In the genomic region with DNA sequence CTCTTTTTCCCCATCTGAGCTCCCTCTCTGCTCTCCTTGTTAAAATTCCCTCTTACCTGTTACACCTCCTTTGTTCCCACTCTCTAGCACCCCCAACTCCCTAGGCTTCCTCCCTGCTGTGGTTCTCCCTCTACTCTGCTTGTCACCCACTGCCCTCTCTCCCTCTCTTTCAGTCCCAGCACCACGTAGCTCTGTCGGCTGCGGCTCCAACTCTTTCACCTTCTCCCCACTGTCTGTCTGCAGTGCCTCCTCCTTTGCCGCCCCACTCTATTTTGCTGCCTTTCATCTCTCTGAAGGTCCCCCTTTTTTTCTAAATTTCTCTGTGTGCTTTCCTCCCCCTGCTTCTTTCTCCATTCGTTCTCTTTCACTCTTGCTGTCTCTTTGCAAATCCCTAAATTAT, we compare ENCODE assay signal across 8 cellular contexts. TPM values are rescaled to one million over a fixed set of nuclear protein-coding genes. Genes with fewer than 3 reads are reported as not detected.
DNase-seq lines count a peak whose midpoint lies in the region; ATAC-seq, FAIRE-seq and TF ChIP-seq lines count a peak whose summit lies in the region.

No MANE protein-coding gene starts in this region.

- H3K4me1 ChIP-seq in RWPE2 (ENCODE audit: insufficient read depth, poor library complexity, severe bottlenecking), result no peaks in the 10 kb centered on the region
- no peaks in the 10 kb centered on the region for H3K4me1 ChIP-seq in esophagus (ENCODE audit: control insufficient read depth in 2 of 2, insufficient read depth in 2 of 2, low read length in 1 of 2)
- H3K4me1 ChIP-seq in pancreas, result peaks cover 0 to 7% (median 4%) of the 10 kb centered on the region in 3 donors

- H3K27me3 ChIP-seq in RWPE2 (ENCODE audit: insufficient read depth, poor library complexity, severe bottlenecking), result no peaks in the 10 kb centered on the region
- H3K27me3 ChIP-seq in esophagus (ENCODE audit: control insufficient read depth in 1 of 2, insufficient read depth in 2 of 2, low read length in 2 of 2), result no peaks in the 10 kb centered on the region
- no peaks in the 10 kb centered on the region for H3K27me3 ChIP-seq in pancreas

- DNase-seq in COLO668 (lab: John Stamatoyannopoulos, UW; ENCODE audit: unreplicated experiment) (peak; percentile 1), RWPE2 (ENCODE audit: low spot score) (no peak), pancreas (no peak), middle frontal gyrus (ENCODE audit: extremely low spot score, low spot score) (no peak), glomerular visceral epithelial cell (ENCODE audit: extremely low spot score) (no peak)

- 6 to 9% methylated on average over 5 of the region's 5 CpGs for WGBS in esophagus, 2 donors
- WGBS in pancreas, 2 donors, result 3% methylated on average over 5 of the region's 5 CpGs

- TF ChIP-seq CTCF in RWPE2 (IDR thresholded peaks at IDR 0.05; ENCODE audit: poor library complexity, severe bottlenecking), result no peak
- TF ChIP-seq CTCF in pancreas (IDR thresholded peaks at IDR 0.05), result no peak

- peak overlapping the region; percentile 75 for H3K4me3 ChIP-seq in RWPE2 (ENCODE audit: severe bottlenecking)
- peak overlapping the region; percentile 78 to 81 for H3K4me3 ChIP-seq in esophagus (ENCODE audit: low read depth in 1 of 2, low read length in 2 of 2)
- peak overlapping the region; percentile 61 to 84 (median 76) for H3K4me3 ChIP-seq in pancreas

- peak overlapping the region; percentile 55 for H3K27ac ChIP-seq in RWPE2 (ENCODE audit: poor library complexity, severe bottlenecking)
- H3K27ac ChIP-seq in esophagus (ENCODE audit: low read depth in 2 of 2, low read length in 1 of 2), result peak overlapping the region; percentile 6 to 77
- H3K27ac ChIP-seq in pancreas, result no peak overlapping the region

- no peak for FAIRE-seq in pancreas (lab: Jason Lieb, UNC)

- H3K36me3 ChIP-seq in RWPE2 (ENCODE audit: low read depth), result peaks cover 35% of the 10 kb centered on the region
- peaks cover 2 to 8% of the 10 kb centered on the region in 2 donors for H3K36me3 ChIP-seq in esophagus (ENCODE audit: control insufficient read depth in 2 of 2, insufficient read depth in 2 of 2, low read length in 1 of 2)
- H3K36me3 ChIP-seq in pancreas, result peaks cover 0 to 6% (median 0%) of the 10 kb centered on the region in 3 donors

- intact Hi-C loops in pancreas (cut with DNase I), result no loop called here

- H3K9me3 ChIP-seq in RWPE2 (ENCODE audit: severe bottlenecking), result no peaks in the 10 kb centered on the region
- peaks cover 0 to 6% of the 10 kb centered on the region in 2 donors for H3K9me3 ChIP-seq in esophagus (ENCODE audit: control insufficient read depth in 2 of 2, insufficient read depth in 1 of 2, low read depth in 1 of 2, low read length in 1 of 2)
- no peaks in the 10 kb centered on the region for H3K9me3 ChIP-seq in pancreas

- ATAC-seq in RWPE2 (ENCODE audit: low read depth) (peak; percentile 44), pancreas (peak in 3 of 4 donors; percentile 29 to 51 (median 34)), GM18907 (IDR thresholded peaks at IDR 0.05; ENCODE audit: unreplicated experiment) (no peak), GM21825 (IDR thresholded peaks at IDR 0.05; ENCODE audit: unreplicated experiment) (no peak)

RNA-seq across cellular contexts. Expression of gene ZNF836, which starts 1.1 kb away (rescaled TPM):
- polyA plus RNA-seq in esophagus (1 to 10 TPM; 3.0 to 4.4 TPM), pancreas (1 to 10 TPM; 2.0 to 2.8 TPM)
- 1 to 10 TPM; 4.4 to 9.2 (median 7.3) TPM for total RNA-seq in pancreas

RNA-seq across cellular contexts. Expression of gene PPP2R1A, which starts 19.5 kb away (rescaled TPM):
- 100 to 1,000 TPM; 108 to 130 TPM for polyA plus RNA-seq in esophagus
- total RNA-seq in pancreas, result 100 to 1,000 TPM in 3 of 6 donors, 10 to 100 TPM in 3; 70.9 to 119 (median 99.1) TPM
- 100 to 1,000 TPM in 1 of 2 donors, 10 to 100 TPM in 1; 89.1 to 108 TPM for polyA plus RNA-seq in pancreas

RNA-seq across cellular contexts. Expression of gene ZNF616, which starts 30.6 kb away (rescaled TPM):
- 1 to 10 TPM; 1.4 to 1.7 TPM for polyA plus RNA-seq in esophagus
- 1 to 10 TPM; 3.9 to 9.1 (median 5.5) TPM for total RNA-seq in pancreas
- polyA plus RNA-seq in pancreas, result 1 to 10 TPM; 2.4 TPM

Comparison
In these comparisons a context has a peak if more than half of its experiments do, and no peak if none do; other contexts are left out.
1. ATAC-seq: peak in RWPE2 (single experiment) and pancreas (3 of 4); none in GM18907 (single experiment) and GM21825 (single experiment).
2. H3K27ac ChIP-seq: peak in RWPE2 (single experiment) and esophagus (2 of 2); none in pancreas (0 of 4).
3. Peak in every context shown above with its lines, with median percentiles within 50 percentile points of each other: H3K4me3 ChIP-seq.